In genomic region chr6:16623029-16623653, GRCh38 we compare ENCODE assay signal across 18 cellular contexts.
DNase-seq lines count a peak whose midpoint lies in the region; ATAC-seq and TF ChIP-seq lines count a peak whose summit lies in the region.
"Had no signal": no experiment of that assay in that cellular context is flagged by ENCODE, and none has a peak within 500 bp of the region (broad histone marks: within the 10 kb centered on the region; RNA-seq: fewer than 3 reads in every experiment).

No MANE protein-coding gene starts in this region.

- no peak for DNase-seq in activated CD8-positive, alpha-beta memory T cell treated with anti-CD3 and anti-CD28 coated beads, Interleukin-2, amount 10 ng/mL, durations not matched to agents 7 days and 5 days
- DNase-seq in activated CD8-positive, alpha-beta memory T cell treated with anti-CD3 and anti-CD28 coated beads for 24 hours: no peak
- DNase-seq in astrocyte of the hippocampus (ENCODE audit: low read depth, low spot score) (peak; percentile 24), fibroblast of the aortic adventitia (ENCODE audit: low read depth) (peak; percentile 35), DMS153 (lab: John Stamatoyannopoulos, UW) (no peak), iPS-NIHi11 (ENCODE audit: low spot score) (no peak)
- DNase-seq in stimulated activated effector memory CD8-positive, alpha-beta T cell treated with anti-CD3 and anti-CD28 coated beads, Interleukin-12 subunit alpha, Interleukin-12 subunit beta, amount 100 ng/mL, for 72 hours (ENCODE audit: low spot score in 2 of 2): no peak
- DNase-seq: activated B cell treated with CpG ODN at 0.5 μM for 24 hours; activated effector memory CD4-positive, alpha-beta T cell treated with anti-CD3 and anti-CD28 coated beads, Interleukin-2, amount 50 U/mL, for 16 hours; body of pancreas; effector memory CD8-positive, alpha-beta T cell; H9; midbrain; NCI-H2107; stimulated activated naive CD4-positive, alpha-beta T cell; T-helper 2 cell; upper lobe of right lung had no signal

- H3K4me1 Mint-ChIP-seq in activated CD8-positive, alpha-beta memory T cell treated with anti-CD3 and anti-CD28 coated beads, Interleukin-2, amount 10 ng/mL, durations not matched to agents 7 days and 5 days: peaks cover 50% of the 10 kb centered on the region
- H3K4me1 Mint-ChIP-seq in stimulated activated effector memory CD8-positive, alpha-beta T cell treated with anti-CD3 and anti-CD28 coated beads, Interleukin-12 subunit alpha, Interleukin-12 subunit beta, amount 100 ng/mL, for 72 hours: peaks cover 58% of the 10 kb centered on the region
- H3K4me1 Mint-ChIP-seq: H9 had no signal

- H3K27me3 Mint-ChIP-seq in activated CD8-positive, alpha-beta memory T cell treated with anti-CD3 and anti-CD28 coated beads, Interleukin-2, amount 10 ng/mL, durations not matched to agents 7 days and 5 days: no peaks in the 10 kb centered on the region
- H3K27me3 Mint-ChIP-seq: activated B cell treated with CpG ODN at 0.5 μM for 24 hours; effector memory CD8-positive, alpha-beta T cell had no signal

- no peak for ATAC-seq in activated CD8-positive, alpha-beta memory T cell treated with anti-CD3 and anti-CD28 coated beads, Interleukin-2, amount 10 ng/mL, durations not matched to agents 7 days and 5 days
- ATAC-seq in stimulated activated effector memory CD8-positive, alpha-beta T cell treated with anti-CD3 and anti-CD28 coated beads, Interleukin-12 subunit alpha, Interleukin-12 subunit beta, amount 100 ng/mL, for 72 hours: no peak
- ATAC-seq in GM19455 (IDR thresholded peaks at IDR 0.05; ENCODE audit: unreplicated experiment): no peak
- ATAC-seq: body of pancreas, upper lobe of right lung had no signal

- H3K27ac Mint-ChIP-seq in activated CD8-positive, alpha-beta memory T cell treated with anti-CD3 and anti-CD28 coated beads, Interleukin-2, amount 10 ng/mL, durations not matched to agents 7 days and 5 days: peak overlapping the region; percentile 9
- H3K27ac Mint-ChIP-seq in stimulated activated effector memory CD8-positive, alpha-beta T cell treated with anti-CD3 and anti-CD28 coated beads, Interleukin-12 subunit alpha, Interleukin-12 subunit beta, amount 100 ng/mL, for 72 hours: peak overlapping the region; percentile 20
- H3K27ac Mint-ChIP-seq: activated B cell treated with CpG ODN at 0.5 μM for 24 hours, H9 had no signal

- H3K36me3 Mint-ChIP-seq in activated CD8-positive, alpha-beta memory T cell treated with anti-CD3 and anti-CD28 coated beads, Interleukin-2, amount 10 ng/mL, durations not matched to agents 7 days and 5 days: peaks cover 26% of the 10 kb centered on the region
- H3K36me3 Mint-ChIP-seq in stimulated activated effector memory CD8-positive, alpha-beta T cell treated with anti-CD3 and anti-CD28 coated beads, Interleukin-12 subunit alpha, Interleukin-12 subunit beta, amount 100 ng/mL, for 72 hours: peaks cover 19% of the 10 kb centered on the region

- H3K4me3 Mint-ChIP-seq in activated CD8-positive, alpha-beta memory T cell treated with anti-CD3 and anti-CD28 coated beads, Interleukin-2, amount 10 ng/mL, durations not matched to agents 7 days and 5 days: no peak overlapping the region
- H3K4me3 Mint-ChIP-seq in stimulated activated effector memory CD8-positive, alpha-beta T cell treated with anti-CD3 and anti-CD28 coated beads, Interleukin-12 subunit alpha, Interleukin-12 subunit beta, amount 100 ng/mL, for 72 hours: no peak overlapping the region
- H3K4me3 Mint-ChIP-seq: activated B cell treated with CpG ODN at 0.5 μM for 24 hours, H9 had no signal

- CTCF ChIA-PET in activated CD8-positive, alpha-beta memory T cell treated with anti-CD3 and anti-CD28 coated beads, Interleukin-2, amount 10 ng/mL, durations not matched to agents 7 days and 5 days (lab: Charles Lee): interaction anchor here (1.8 to 2.5 kb wide), 2 partner anchors 12 to 28 kb away, joined by 3 to 10 read pairs; no protein-coding TSS in a partner anchor

- H3K9me3 Mint-ChIP-seq in activated CD8-positive, alpha-beta memory T cell treated with anti-CD3 and anti-CD28 coated beads, Interleukin-2, amount 10 ng/mL, durations not matched to agents 7 days and 5 days (ENCODE audit: low read depth): no peaks in the 10 kb centered on the region
- no peaks in the 10 kb centered on the region for H3K9me3 Mint-ChIP-seq in stimulated activated effector memory CD8-positive, alpha-beta T cell treated with anti-CD3 and anti-CD28 coated beads, Interleukin-12 subunit alpha, Interleukin-12 subunit beta, amount 100 ng/mL, for 72 hours
- H3K9me3 Mint-ChIP-seq: activated B cell treated with CpG ODN at 0.5 μM for 24 hours; effector memory CD8-positive, alpha-beta T cell; H9 had no signal

- TF ChIP-seq CTCF in fibroblast of the aortic adventitia (IDR thresholded peaks at IDR 0.05; ENCODE audit: insufficient read depth, low read length): no peak

- H3K4me3 ChIP-seq in fibroblast of the aortic adventitia (ENCODE audit: low read depth, low read length): no peak overlapping the region
- H3K4me3 ChIP-seq: body of pancreas, upper lobe of right lung had no signal

Comparison
In these comparisons a context has a peak if more than half of its experiments do, and no peak if none do; other contexts are left out.
1. DNase-seq: peak in astrocyte of the hippocampus (single experiment) and fibroblast of the aortic adventitia (single experiment); none in activated CD8-positive, alpha-beta memory T cell treated with anti-CD3 and anti-CD28 coated beads, Interleukin-2, amount 10 ng/mL, durations not matched to agents 7 days and 5 days (single experiment), activated CD8-positive, alpha-beta memory T cell treated with anti-CD3 and anti-CD28 coated beads for 24 hours (single experiment), stimulated activated effector memory CD8-positive, alpha-beta T cell treated with anti-CD3 and anti-CD28 coated beads, Interleukin-12 subunit alpha, Interleukin-12 subunit beta, amount 100 ng/mL, for 72 hours (0 of 2), DMS153 (single experiment) and iPS-NIHi11 (single experiment).